Comparison of ENCODE assay signal across 8 cellular contexts in genomic region chr16:5496013-5496412, GRCh38.
"Had no signal": no experiment of that assay in that cellular context is flagged by ENCODE, and none has a peak within 500 bp of the region (broad histone marks: within the 10 kb centered on the region; RNA-seq: fewer than 3 reads in every experiment).

No MANE protein-coding gene starts in this region.

- H3K9ac ChIP-seq: KMS-11 had no signal

- H3K4me2 ChIP-seq: KMS-11 had no signal

- ATAC-seq: HepG2 had no signal

- H3K27ac ChIP-seq: HL-60, KMS-11 had no signal

- H3K27ac Mint-ChIP-seq: IgD-negative memory B cell had no signal

- H3K4me1 Mint-ChIP-seq: IgD-negative memory B cell had no signal

- H3K27me3 Mint-ChIP-seq: IgD-negative memory B cell had no signal

- FAIRE-seq: HepG2, HTR-8/SVneo had no signal

- H3K4me3 Mint-ChIP-seq: IgD-negative memory B cell had no signal

- DNase-seq: IMR-90, KBM-7, KG1 had no signal
